ENCODE assay signal across 8 cellular contexts in genomic region chr17:54992797-54993639, GRCh38. TPM values are rescaled to one million over a fixed set of nuclear protein-coding genes. Genes with fewer than 3 reads are reported as not detected.
A peak's percentile ranks its signal among the peaks of the same experiment; 100 is the strongest.
DNase-seq lines count a peak whose midpoint lies in the region; ATAC-seq and TF ChIP-seq lines count a peak whose summit lies in the region.

No MANE protein-coding gene starts in this region.

- ATAC-seq in GM21390 (IDR thresholded peaks at IDR 0.05; ENCODE audit: unreplicated experiment) = peak; percentile 79
- ATAC-seq in GM19324 (IDR thresholded peaks at IDR 0.05; ENCODE audit: low FRiP score, unreplicated experiment) = no peak

- H3K4me3 ChIP-seq in SJCRH30 = no peak overlapping the region

- H3K4me1 ChIP-seq in SJCRH30 = no peaks in the 10 kb centered on the region

- TF ChIP-seq CTCF in neural crest cell (conservative IDR thresholded peaks at IDR 0.05) = peak; percentile 81

- no peak overlapping the region for H3K27ac ChIP-seq in SJCRH30

- no peak overlapping the region for H3K4me3 Mint-ChIP-seq in neural crest cell

- H3K27me3 ChIP-seq in SJCRH30 = no peaks in the 10 kb centered on the region

- H3K36me3 Mint-ChIP-seq in neural crest cell (ENCODE audit: low read depth) = peaks cover 6% of the 10 kb centered on the region

- no peak overlapping the region for H3K27ac Mint-ChIP-seq in neural crest cell (ENCODE audit: unreplicated experiment)

- DNase-seq in DMS153 (lab: John Stamatoyannopoulos, UW) (peak; percentile 35), NCI-H1048 (lab: John Stamatoyannopoulos, UW) (peak; percentile 20), SJCRH30 (peak; percentile 11 to 71), erythroblast (lab: John Stamatoyannopoulos, UW) (peak; percentile 58 to 76), neural crest cell (ENCODE audit: low read depth, low spot score) (no peak), GM19240 (ENCODE audit: insufficient read length, low spot score) (no peak)

- no peaks in the 10 kb centered on the region for H3K27me3 Mint-ChIP-seq in neural crest cell (ENCODE audit: low read depth)

- H3K36me3 ChIP-seq in SJCRH30 = no peaks in the 10 kb centered on the region

- H3K4me1 Mint-ChIP-seq in neural crest cell = peaks cover 4% of the 10 kb centered on the region

- H3K9me3 ChIP-seq in SJCRH30 (replicated peaks) = no peaks in the 10 kb centered on the region

- no peak for TF ChIP-seq POLR2A in erythroblast (IDR thresholded peaks at IDR 0.05; ENCODE audit: low read length)

- no peaks in the 10 kb centered on the region for H3K9me3 Mint-ChIP-seq in neural crest cell

RNA-seq across cellular contexts. Expression of gene STXBP4, which starts 24.5 kb away (rescaled TPM):
- total RNA-seq in SJCRH30 (2014; rRNA removed; shearing (Covaris generic)) = 16.9 and 19.9 TPM in 2 replicates
- total RNA-seq in neural crest cell = 31.1 and 32.7 TPM in 2 replicates

RNA-seq across cellular contexts. Expression of gene COX11, which starts 24.6 kb away (rescaled TPM):
- total RNA-seq in SJCRH30 (2014; rRNA removed; shearing (Covaris generic)) = 80.9 and 82.9 TPM in 2 replicates
- 69.9 and 73.0 TPM in 2 replicates for total RNA-seq in neural crest cell

Comparison
In these comparisons a context has a peak if more than half of its experiments do, and no peak if none do; other contexts are left out.
1. DNase-seq: peak in DMS153 (single experiment), NCI-H1048 (single experiment), SJCRH30 (2 of 2) and erythroblast (2 of 2); none in neural crest cell (single experiment) and GM19240 (single experiment).